16 cellular contexts compared by ENCODE assay signal in genomic region chr5:169185626-169186025, GRCh38.
"Had no signal": no experiment of that assay in that cellular context is flagged by ENCODE, and none has a peak within 500 bp of the region (broad histone marks: within the 10 kb centered on the region; RNA-seq: fewer than 3 reads in every experiment).

No MANE protein-coding gene starts in this region.

- H3K27ac ChIP-seq: adrenal gland, hepatocyte, thyroid gland had no signal

- H3K36me3 ChIP-seq: adrenal gland, thyroid gland had no signal

- H3K4me3 ChIP-seq: adrenal gland, hepatocyte, thyroid gland had no signal

- H3K4me2 ChIP-seq: hepatocyte had no signal

- DNase-seq: activated CD4-positive, alpha-beta T cell treated with anti-CD3 and anti-CD28 coated beads, Interleukin-2, amount 10 ng/mL, durations not matched to agents 7 days and 5 days; activated CD8-positive, alpha-beta memory T cell treated with anti-CD3 and anti-CD28 coated beads, Interleukin-2, amount 50 U/mL, for 4 hours; activated CD8-positive, alpha-beta T cell treated with anti-CD3 and anti-CD28 coated beads, Interleukin-2, amount 10 ng/mL, durations not matched to agents 7 days and 5 days; activated gamma-delta T cell; adrenal gland; effector CD8-positive, alpha-beta T cell; stimulated activated CD4-positive, alpha-beta T cell treated with anti-CD3 and anti-CD28 coated beads, Interleukin-2, amount 100 ng/mL, for 24 hours; stimulated activated naive CD4-positive, alpha-beta T cell treated with Interleukin-2 at 50 U/mL for 16 hours; thyroid gland had no signal

- H2AFZ ChIP-seq: hepatocyte had no signal

- ATAC-seq: activated CD4-positive, CD25-positive, alpha-beta regulatory T cell treated with anti-CD3 and anti-CD28 coated beads, Interleukin-2, amount 50 U/mL, for 24 hours; activated CD8-positive, alpha-beta T cell treated with anti-CD3 and anti-CD28 coated beads, Interleukin-2, amount 10 ng/mL, durations not matched to agents 7 days and 5 days; esophagus mucosa; left lobe of liver had no signal

- FAIRE-seq: astrocyte, bronchial epithelial cell, keratinocyte had no signal

- H3K27me3 ChIP-seq: adrenal gland, hepatocyte, thyroid gland had no signal

- H3K9me3 ChIP-seq: adrenal gland, thyroid gland had no signal
